ENCODE assay signal across 8 cellular contexts in the genomic region with DNA sequence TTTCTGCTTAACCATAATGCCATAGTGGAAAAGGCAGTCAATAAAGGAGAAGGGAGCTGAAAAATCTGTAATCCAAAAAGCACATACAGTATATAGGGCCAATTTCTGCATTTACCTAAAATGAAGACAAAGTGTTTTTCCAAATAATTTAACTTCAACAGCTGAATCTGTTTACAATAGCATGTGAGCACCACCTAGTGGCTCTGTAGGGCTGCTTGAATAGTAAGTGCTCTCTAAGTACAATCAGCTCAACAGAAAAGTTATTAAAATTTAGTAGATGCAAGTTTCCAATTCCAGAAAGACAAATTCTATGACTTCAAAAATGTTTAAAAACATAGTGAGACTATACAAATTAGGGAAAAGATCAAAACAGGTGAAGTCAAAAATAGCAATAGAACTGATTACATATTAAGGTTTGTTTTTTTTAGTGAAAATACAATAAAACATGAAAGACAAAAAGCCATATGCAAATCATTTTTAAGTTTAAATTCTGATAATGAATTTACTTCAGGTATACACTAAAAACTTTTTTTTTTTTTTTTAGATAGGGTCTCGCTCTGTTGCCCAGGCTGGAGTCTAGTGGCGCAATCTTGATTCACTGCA.
DNase-seq lines count a peak whose midpoint lies in the region; ATAC-seq and TF ChIP-seq lines count a peak whose summit lies in the region.

No MANE protein-coding gene starts in this region.

- POLR2A ChIA-PET in Caco-2 (lab: Charles Lee), result no interaction called here

- H3K9me3 ChIP-seq in Caco-2 (no peaks in the 10 kb centered on the region), NT2/D1 (ENCODE audit: insufficient read depth, low read length) (no peaks in the 10 kb centered on the region)

- no peaks in the 10 kb centered on the region for H3K27me3 Mint-ChIP-seq in Caco-2 (ENCODE audit: insufficient read depth, unreplicated experiment)
- H3K27me3 Mint-ChIP-seq in activated T-cell treated with anti-CD3 and anti-CD28 coated beads, Interleukin-2, amount 50 U/mL, for 4 hours (ENCODE audit: low read depth), result peaks cover 2% of the 10 kb centered on the region

- intact Hi-C loops in Caco-2 (cut with micrococcal nuclease; ENCODE audit: unreplicated experiment), result loop anchor here (2.0 to 10.0 kb wide), 2 partner anchors 435 to 1095 kb away; no protein-coding TSS in a partner anchor

- H3K27ac Mint-ChIP-seq in Caco-2 (ENCODE audit: unreplicated experiment), result no peak overlapping the region

- H3K9me3 Mint-ChIP-seq in Caco-2 (ENCODE audit: unreplicated experiment), result peaks cover 3% of the 10 kb centered on the region
- H3K9me3 Mint-ChIP-seq in activated T-cell treated with anti-CD3 and anti-CD28 coated beads, Interleukin-2, amount 50 U/mL, for 4 hours, result no peaks in the 10 kb centered on the region

- H3K27me3 ChIP-seq in Caco-2 (replicated peaks; ENCODE audit: control insufficient read depth, insufficient read depth, low read length), result no peaks in the 10 kb centered on the region
- H3K27me3 ChIP-seq in NT2/D1 (ENCODE audit: insufficient read depth, insufficient read length), result no peaks in the 10 kb centered on the region

- H3K36me3 ChIP-seq in Caco-2 (ENCODE audit: control insufficient read depth, insufficient read depth, low read length) (no peaks in the 10 kb centered on the region), NT2/D1 (ENCODE audit: insufficient read depth, insufficient read length, low read length) (no peaks in the 10 kb centered on the region)

- peak; percentile 63 to 84 for TF ChIP-seq CTCF in Caco-2 (IDR thresholded peaks at IDR 0.05; ENCODE audit: insufficient read depth in 1 of 2, low read depth in 1 of 2, low read length in 1 of 2, severe bottlenecking in 1 of 2, unreplicated experiment in 1 of 2)

- DNase-seq in Caco-2, result peak; percentile 52 to 54
- peak; percentile 45 for DNase-seq in HT1080 (ENCODE audit: low read depth)
- DNase-seq in NT2/D1 (ENCODE audit: low read depth, low spot score), result peak; percentile 81
- peak; percentile 30 for DNase-seq in activated T-cell treated with anti-CD3 and anti-CD28 coated beads, Interleukin-2, amount 50 U/mL, for 4 hours
- DNase-seq in germinal center (ENCODE audit: low spot score), result peak; percentile 11
- DNase-seq in putamen (ENCODE audit: low spot score), result peak; percentile 53
- no peak for DNase-seq in OCI-M2 (lab: John Stamatoyannopoulos, UW; ENCODE audit: unreplicated experiment)

- H3K4me1 ChIP-seq in Caco-2, result 0 out of 2 replicates have a peak, but pooled peaks cover 4% of the 10 kb centered on the region
- H3K4me1 ChIP-seq in NT2/D1 (ENCODE audit: insufficient read depth, insufficient read length), result no peaks in the 10 kb centered on the region

- H3K36me3 Mint-ChIP-seq in Caco-2 (ENCODE audit: insufficient read depth, unreplicated experiment), result no peaks in the 10 kb centered on the region
- no peaks in the 10 kb centered on the region for H3K36me3 Mint-ChIP-seq in activated T-cell treated with anti-CD3 and anti-CD28 coated beads, Interleukin-2, amount 50 U/mL, for 4 hours (ENCODE audit: insufficient read depth)

- no TSS peak for BruUV-seq in Caco-2 (replicated peaks; lab: Mats Ljungman, UMichigan)

- no peak overlapping the region for H3K9ac ChIP-seq in NT2/D1 (ENCODE audit: insufficient read length, low read depth)

- CTCF ChIA-PET in Caco-2 (lab: Charles Lee), result interaction anchor here (0.5 to 2.1 kb wide), 9 partner anchors 9 to 1095 kb away, joined by 3 to 16 read pairs (median 3); no protein-coding TSS in a partner anchor

- peak in 1 of 2 donors; percentile 25 for ATAC-seq in activated T-cell treated with anti-CD3 and anti-CD28 coated beads, Interleukin-2, amount 50 U/mL, for 4 hours
- no peak for ATAC-seq in HG03457 (IDR thresholded peaks at IDR 0.05; ENCODE audit: unreplicated experiment)

- H3K4me3 Mint-ChIP-seq in Caco-2 (ENCODE audit: unreplicated experiment), result no peak overlapping the region
- H3K4me3 Mint-ChIP-seq in activated T-cell treated with anti-CD3 and anti-CD28 coated beads, Interleukin-2, amount 50 U/mL, for 4 hours, result no peak overlapping the region

- H3K4me3 ChIP-seq in Caco-2 (ENCODE audit: low read depth, low read length) (no peak overlapping the region), NT2/D1 (ENCODE audit: insufficient read length, low read depth) (no peak overlapping the region)

- H3K4me1 Mint-ChIP-seq in Caco-2 (ENCODE audit: low read depth, unreplicated experiment), result no peaks in the 10 kb centered on the region
- peaks cover 3% of the 10 kb centered on the region for H3K4me1 Mint-ChIP-seq in activated T-cell treated with anti-CD3 and anti-CD28 coated beads, Interleukin-2, amount 50 U/mL, for 4 hours (ENCODE audit: low read depth)
